ENCODE assay signal across 7 cellular contexts in the genomic region with DNA sequence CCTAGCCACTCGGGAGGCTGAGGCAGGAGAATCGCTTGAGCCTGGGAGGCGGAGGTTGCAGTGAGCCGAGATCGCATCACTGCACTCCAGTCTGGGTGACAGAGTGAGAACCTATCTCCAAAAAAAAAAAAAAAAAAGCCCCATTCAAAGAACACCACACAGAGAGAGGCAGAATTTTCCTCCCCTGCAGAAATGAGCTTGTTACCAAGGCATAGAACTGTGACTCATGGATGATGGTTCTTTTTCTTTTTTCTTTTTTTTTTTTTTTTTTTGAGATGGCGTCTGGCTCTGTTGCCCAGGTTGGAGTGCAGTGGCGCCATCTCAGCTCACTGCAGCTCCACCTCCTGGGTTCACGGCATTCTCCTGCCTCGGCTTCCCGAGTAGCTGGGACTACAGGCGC. TPM values are rescaled to one million over a fixed set of nuclear protein-coding genes. Genes with fewer than 3 reads are reported as not detected.
"Had no signal": no experiment of that assay in that cellular context is flagged by ENCODE, and none has a peak within 500 bp of the region (broad histone marks: within the 10 kb centered on the region; RNA-seq: fewer than 3 reads in every experiment).

No MANE protein-coding gene starts in this region.

RNA-seq across cellular contexts. Expression of a gene that starts 12.1 kb away (rescaled TPM):
- total RNA-seq: esophagus mucosa; left cardiac atrium; left ventricle myocardium inferior; lower lobe of right lung; natural killer cell treated with Interleukin-12 subunit alpha and Interleukin-12 subunit beta and Interleukin-15 and Interleukin-18, amount 100 ng/mL, for 72 hours; suprapubic skin had no signal
- polyA plus RNA-seq: keratinocyte had no signal
